8 cellular contexts compared by ENCODE assay signal in the genomic region with DNA sequence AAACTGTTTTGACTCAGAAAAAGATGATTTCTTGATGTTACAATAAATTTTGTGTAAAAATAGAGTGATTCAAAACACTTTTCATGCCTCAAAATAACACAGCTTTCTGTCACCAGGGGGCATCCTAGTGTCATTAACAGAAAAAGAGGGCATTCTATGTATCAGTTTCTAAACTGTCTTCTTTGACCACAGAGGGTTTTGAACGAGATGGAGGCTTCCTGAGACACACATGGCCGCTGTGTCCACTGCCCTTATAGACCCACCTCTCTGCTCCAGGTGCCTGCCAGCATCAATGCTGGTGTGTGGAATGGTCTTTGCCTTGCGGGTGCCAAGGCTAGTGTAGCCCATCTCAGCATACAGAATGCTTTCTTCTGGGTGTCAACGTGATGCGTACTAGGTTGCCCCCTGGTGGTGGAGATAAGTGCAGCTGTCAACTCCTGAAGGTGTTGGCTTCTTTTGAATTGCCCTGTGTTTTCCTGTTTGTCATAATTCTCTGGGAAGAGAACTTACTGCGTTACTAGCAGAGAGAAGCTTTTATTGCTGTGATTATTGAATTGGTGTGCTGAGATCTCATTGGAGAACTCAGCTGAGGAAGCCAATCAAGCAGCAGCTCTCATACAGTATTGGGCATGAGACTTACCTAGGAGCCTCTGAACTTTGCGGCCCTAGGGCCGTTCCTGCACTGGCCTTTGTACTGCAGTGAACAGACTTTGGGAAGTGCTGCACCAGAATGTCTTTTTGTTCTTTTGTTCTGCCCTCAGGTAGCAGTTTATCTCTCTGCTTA. TPM values are rescaled to one million over a fixed set of nuclear protein-coding genes. Genes with fewer than 3 reads are reported as not detected.
DNase-seq lines count a peak whose midpoint lies in the region; ATAC-seq and TF ChIP-seq lines count a peak whose summit lies in the region.

No MANE protein-coding gene starts in this region.

- H3K27ac ChIP-seq in SK-N-SH (ENCODE audit: low read depth in 2 of 2, low read length in 1 of 2) (no peak overlapping the region), trophoblast cell (ENCODE audit: low read depth, low read length) (no peak overlapping the region), upper lobe of right lung (no peak overlapping the region)

- H3K14ac ChIP-seq in trophoblast cell (ENCODE audit: low read length), result no peak overlapping the region

- H3K9me2 ChIP-seq in SK-N-SH, result no peaks in the 10 kb centered on the region

- TF ChIP-seq CTCF in Calu3 (IDR thresholded peaks at IDR 0.05; ENCODE audit: unreplicated experiment) (peak; percentile 94), SK-N-SH (IDR thresholded peaks at IDR 0.05) (peak; percentile 94), upper lobe of right lung (IDR thresholded peaks at IDR 0.05) (peak; percentile 90)

- no peak overlapping the region for H2AFZ ChIP-seq in SK-N-SH (ENCODE audit: low read depth)
- H2AFZ ChIP-seq in trophoblast cell (ENCODE audit: insufficient read depth, low read length, poor library complexity), result peak overlapping the region; percentile 24

- no peak overlapping the region for H2BK120ac ChIP-seq in trophoblast cell (ENCODE audit: insufficient read depth, low read length, poor library complexity)

- H3K4me1 ChIP-seq in SK-N-SH (ENCODE audit: control insufficient read depth in 1 of 2, insufficient read depth in 2 of 2, low read depth in 1 of 2, low read length in 1 of 2) (peaks cover 35 to 37% of the 10 kb centered on the region in 2 experiments), trophoblast cell (ENCODE audit: control insufficient read depth in 1 of 2, insufficient read depth in 2 of 2, low read length in 2 of 2) (peaks cover 0 to 9% of the 10 kb centered on the region in 2 experiments), upper lobe of right lung (peaks cover 35% of the 10 kb centered on the region)

- no peak overlapping the region for H3K23ac ChIP-seq in trophoblast cell (ENCODE audit: low read length)

- no TSS peak for BruUV-seq in Calu3 (replicated peaks; lab: Mats Ljungman, UMichigan)

- H3K27me3 ChIP-seq in SK-N-SH (ENCODE audit: insufficient read depth), result no peaks in the 10 kb centered on the region
- H3K27me3 ChIP-seq in trophoblast cell (ENCODE audit: insufficient read depth, low read length), result no peaks in the 10 kb centered on the region
- no peaks in the 10 kb centered on the region for H3K27me3 ChIP-seq in upper lobe of right lung

- no peaks in the 10 kb centered on the region for H3K79me1 ChIP-seq in trophoblast cell (ENCODE audit: low read length)

- peaks cover 79% of the 10 kb centered on the region for H3K4me1 Mint-ChIP-seq in Calu3 (ENCODE audit: low read depth, unreplicated experiment)

- CTCF ChIA-PET in Calu3 (lab: Charles Lee), result interaction anchor here (0.6 to 3.3 kb wide), 14 partner anchors 8 to 1838 kb away, joined by 3 to 25 read pairs (median 4); a partner anchor contains a TSS
- CTCF ChIA-PET in SK-N-SH (lab: Yijun Ruan, JAX), result interaction anchor here (0.6 to 11.8 kb wide), 75 partner anchors 9 to 462 kb away, joined by 3 to 206 read pairs (median 5); a partner anchor contains a TSS

- H4K8ac ChIP-seq in trophoblast cell (ENCODE audit: low read depth, low read length), result no peak overlapping the region

- peak; percentile 66 for ATAC-seq in GM21423 (IDR thresholded peaks at IDR 0.05; ENCODE audit: unreplicated experiment)
- ATAC-seq in upper lobe of right lung, result peak; percentile 86

- H4K20me1 ChIP-seq in SK-N-SH (ENCODE audit: insufficient read depth), result peaks cover 51% of the 10 kb centered on the region

- H4K12ac ChIP-seq in trophoblast cell (ENCODE audit: low read depth, low read length), result no peak overlapping the region

- H3K9me3 ChIP-seq in SK-N-SH (no peaks in the 10 kb centered on the region), trophoblast cell (ENCODE audit: insufficient read depth, low read depth, low read length) (no peaks in the 10 kb centered on the region), upper lobe of right lung (no peaks in the 10 kb centered on the region)

- H3K27me3 Mint-ChIP-seq in Calu3 (ENCODE audit: unreplicated experiment), result no peaks in the 10 kb centered on the region

- TF ChIP-seq RAD21 in SK-N-SH (IDR thresholded peaks at IDR 0.05; ENCODE audit: low read length), result peak; percentile 64

- no peaks in the 10 kb centered on the region for H3K9me3 Mint-ChIP-seq in Calu3 (ENCODE audit: low read depth, unreplicated experiment)

- H3K9ac ChIP-seq in SK-N-SH (no peak overlapping the region), trophoblast cell (ENCODE audit: low read length) (no peak overlapping the region)

- DNase-seq in Calu3 (peak; percentile 87), Kasumi-1 (lab: John Stamatoyannopoulos, UW) (peak; percentile 76 to 85), SK-N-SH (peak; percentile 74), glomerular endothelial cell (ENCODE audit: extremely low read depth, low read depth, low spot score) (peak; percentile 72), trophoblast cell (peak; percentile 93 to 98), upper lobe of right lung (peak; percentile 73)
- DNase-seq in activated naive CD4-positive, alpha-beta T cell treated with anti-CD3 and anti-CD28 coated beads, Interleukin-2, amount 50 U/mL, for 16 hours, result peak; percentile 74

- H2BK5ac ChIP-seq in trophoblast cell (ENCODE audit: low read depth, low read length, poor library complexity), result no peak overlapping the region

- H2AK5ac ChIP-seq in trophoblast cell (ENCODE audit: low read length), result no peak overlapping the region

- peaks cover 54% of the 10 kb centered on the region for H3K36me3 Mint-ChIP-seq in Calu3 (ENCODE audit: insufficient read depth, unreplicated experiment)

- H3K4me2 ChIP-seq in SK-N-SH (no peak overlapping the region), trophoblast cell (ENCODE audit: low read length) (no peak overlapping the region)

- peaks cover 25 to 41% of the 10 kb centered on the region in 2 experiments for H3K36me3 ChIP-seq in SK-N-SH (replicated peaks in 1 of 2; ENCODE audit: control insufficient read depth in 1 of 2, insufficient read depth in 2 of 2, low read length in 1 of 2)
- H3K36me3 ChIP-seq in trophoblast cell (ENCODE audit: control insufficient read depth in 1 of 2, insufficient read depth in 2 of 2, low read length in 2 of 2), result peaks cover 9 to 21% of the 10 kb centered on the region in 2 experiments
- H3K36me3 ChIP-seq in upper lobe of right lung, result peaks cover 11% of the 10 kb centered on the region

- H3K27ac Mint-ChIP-seq in Calu3 (ENCODE audit: unreplicated experiment), result no peak overlapping the region

- no peak overlapping the region for H3K4me3 Mint-ChIP-seq in Calu3 (ENCODE audit: low read depth, unreplicated experiment)

- peak overlapping the region; percentile 2 for H3K4ac ChIP-seq in trophoblast cell (ENCODE audit: low read depth, low read length)

- no peak overlapping the region for H4K91ac ChIP-seq in trophoblast cell (ENCODE audit: low read depth, low read length)

- peaks cover 97% of the 10 kb centered on the region for H3K79me2 ChIP-seq in SK-N-SH (ENCODE audit: insufficient read depth)
- H3K79me2 ChIP-seq in trophoblast cell (ENCODE audit: control insufficient read depth, insufficient read depth, low read length, poor library complexity), result peaks cover 5% of the 10 kb centered on the region

- TF ChIP-seq EP300 in SK-N-SH (IDR thresholded peaks at IDR 0.05; ENCODE audit: borderline replicate concordance in 1 of 2, low read depth in 1 of 2, low read length in 1 of 2), result no peak

- H3F3A ChIP-seq in SK-N-SH (replicated peaks; ENCODE audit: insufficient read depth), result peaks cover 25% of the 10 kb centered on the region

- no peak overlapping the region for H3K18ac ChIP-seq in trophoblast cell (ENCODE audit: low read length)

- H3K4me3 ChIP-seq in SK-N-SH (ENCODE audit: low read depth in 2 of 2, low read length in 1 of 2) (peak overlapping the region in 1 of 2 experiments; percentile 6; a peak in 1 of 4 replicates), trophoblast cell (ENCODE audit: low read depth, low read length) (no peak overlapping the region), upper lobe of right lung (no peak overlapping the region)

- WGBS in SK-N-SH (ENCODE audit: low lambda C conversion rate), result 35% methylated on average over 8 of the region's 8 CpGs
- WGBS in trophoblast cell (ENCODE audit: extremely low coverage, insufficient coverage, insufficient read length), result no CpG with 5 or more reads among the region's 8 CpGs

- H2BK12ac ChIP-seq in trophoblast cell (ENCODE audit: low read length), result no peak overlapping the region

- intact Hi-C loops in Calu3 (cut with micrococcal nuclease; ENCODE audit: unreplicated experiment), result loop anchor here (1.0 to 2.0 kb wide), 2 partner anchors 66 to 116 kb away; no protein-coding TSS in a partner anchor
- intact Hi-C loops in upper lobe of right lung (cut with DNase I), result no loop called here

- POLR2A ChIA-PET in SK-N-SH (lab: Yijun Ruan, JAX), result no interaction called here

TF ChIP-seq in SK-N-SH, 30 proteins besides CTCF, POLR2A, EP300 and RAD21:
- TF ChIP-seq SMC3 (IDR thresholded peaks at IDR 0.05; ENCODE audit: low read depth, low read length), result peak; percentile 48
- no peak for TF ChIP-seq RCOR1 (IDR thresholded peaks at IDR 0.05; ENCODE audit: low read length)
- TF ChIP-seq RFX5 (IDR thresholded peaks at IDR 0.05; ENCODE audit: low read length), result no peak
- TF ChIP-seq, protein P1, sequence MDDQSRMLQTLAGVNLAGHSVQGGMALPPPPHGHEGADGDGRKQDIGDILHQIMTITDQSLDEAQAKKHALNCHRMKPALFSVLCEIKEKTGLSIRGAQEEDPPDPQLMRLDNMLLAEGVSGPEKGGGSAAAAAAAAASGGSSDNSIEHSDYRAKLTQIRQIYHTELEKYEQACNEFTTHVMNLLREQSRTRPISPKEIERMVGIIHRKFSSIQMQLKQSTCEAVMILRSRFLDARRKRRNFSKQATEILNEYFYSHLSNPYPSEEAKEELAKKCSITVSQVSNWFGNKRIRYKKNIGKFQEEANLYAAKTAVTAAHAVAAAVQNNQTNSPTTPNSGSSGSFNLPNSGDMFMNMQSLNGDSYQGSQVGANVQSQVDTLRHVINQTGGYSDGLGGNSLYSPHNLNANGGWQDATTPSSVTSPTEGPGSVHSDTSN (IDR thresholded peaks at IDR 0.05), result peak; percentile 20; the same call in 1 of the 2 replicates
- no peak for TF ChIP-seq NFIC (IDR thresholded peaks at IDR 0.05; ENCODE audit: borderline replicate concordance)
- peak; percentile 57; the same call in 1 of the 2 replicates for TF ChIP-seq MXI1 (IDR thresholded peaks at IDR 0.05; ENCODE audit: low read depth, low read length)
- peak; percentile 90 for TF ChIP-seq SIN3A (IDR thresholded peaks at IDR 0.05; ENCODE audit: borderline replicate concordance, low read depth, low read length)
- no peak for TF ChIP-seq MEF2A (IDR thresholded peaks at IDR 0.05; ENCODE audit: borderline replicate concordance, low read depth)
- no peak for TF ChIP-seq CHD2 (IDR thresholded peaks at IDR 0.05; ENCODE audit: low read length, partially characterized antibody)

RNA-seq across cellular contexts. Expression of a gene that starts 38.6 kb away (rescaled TPM):
- total RNA-seq in Calu3 (2022), result 141 and 152 TPM in 2 replicates
- polyA plus RNA-seq in SK-N-SH (2012; rRNA removed), result 41.6 and 49.2 TPM in 2 replicates
- 27.1 and 31.0 TPM in 2 replicates for polyA plus RNA-seq in SK-N-SH (2012; cell fraction: cytosol; rRNA removed)
- polyA plus RNA-seq in SK-N-SH (2012; cell fraction: nucleus; rRNA removed), result 103 and 133 TPM in 2 replicates
- 52.6 and 70.8 TPM in 2 replicates for total RNA-seq in glomerular endothelial cell
- 86.2 and 87.9 TPM in 2 replicates for polyA plus RNA-seq in trophoblast cell (2013)
- total RNA-seq in upper lobe of right lung, result 59.6 TPM
